In genomic region chr5:168746126-168746892, GRCh38 we compare ENCODE assay signal across 8 cellular contexts.
A peak's percentile ranks its signal among the peaks of the same experiment; 100 is the strongest.
DNase-seq lines count a peak whose midpoint lies in the region; ATAC-seq, FAIRE-seq and TF ChIP-seq lines count a peak whose summit lies in the region.
"Not testable (repeated sequence)": the region's sequence is repeated elsewhere in the genome, so short reads cannot be mapped to it uniquely, and the experiment has no call there.

No MANE protein-coding gene starts in this region.

- H3K4me3 Mint-ChIP-seq in T-helper 1 cell treated with Interleukin-12 subunit alpha and Interleukin-12 subunit beta and Interleukin-4 antibody, amounts not matched to agents 30 μg/mL and 1 μg/mL, for 36 hours; activated CD8-positive, alpha-beta T cell treated with anti-CD3 and anti-CD28 coated beads, Interleukin-2, amount 10 ng/mL, durations not matched to agents 7 days and 5 days; activated T-helper 1 cell treated with anti-CD3 and anti-CD28 coated beads, Interleukin-12 subunit alpha, Interleukin-12 subunit beta, Interleukin-2, Interleukin-4 antibody, amounts not matched to agents 30 ng/mL and 10 ng/mL and 1 ng/mL, durations not matched to agents 14 hours and 24 hours and 36 hours; astrocyte (ENCODE audit: unreplicated experiment); natural killer cell: not testable (repeated sequence)

- H3K36me3 ChIP-seq in astrocyte (ENCODE audit: insufficient read depth, low read length): not testable (repeated sequence)

- H3K27ac Mint-ChIP-seq in T-helper 1 cell treated with Interleukin-12 subunit alpha and Interleukin-12 subunit beta and Interleukin-4 antibody, amounts not matched to agents 30 μg/mL and 1 μg/mL, for 36 hours: peak overlapping the region; percentile 36
- H3K27ac Mint-ChIP-seq in activated CD8-positive, alpha-beta T cell treated with anti-CD3 and anti-CD28 coated beads, Interleukin-2, amount 10 ng/mL, durations not matched to agents 7 days and 5 days: peak overlapping the region; percentile 79
- H3K27ac Mint-ChIP-seq in activated T-helper 1 cell treated with anti-CD3 and anti-CD28 coated beads, Interleukin-12 subunit alpha, Interleukin-12 subunit beta, Interleukin-2, Interleukin-4 antibody, amounts not matched to agents 30 ng/mL and 10 ng/mL and 1 ng/mL, durations not matched to agents 14 hours and 24 hours and 36 hours: peak overlapping the region; percentile 15
- peak overlapping the region; percentile 41 for H3K27ac Mint-ChIP-seq in astrocyte (ENCODE audit: unreplicated experiment)
- H3K27ac Mint-ChIP-seq in natural killer cell: peak overlapping the region; percentile 72 to 84

- H3K27me3 ChIP-seq in astrocyte (ENCODE audit: insufficient read depth, low read length): not testable (repeated sequence)

- not testable (repeated sequence) for H3K79me2 ChIP-seq in astrocyte (ENCODE audit: insufficient read depth, low read length)

- POLR2A ChIA-PET in activated CD8-positive, alpha-beta T cell treated with anti-CD3 and anti-CD28 coated beads, Interleukin-2, amount 10 ng/mL, durations not matched to agents 7 days and 5 days (lab: Charles Lee): not testable (repeated sequence)

- H3K27ac ChIP-seq in astrocyte (ENCODE audit: low read depth, low read length): not testable (repeated sequence)

- CTCF ChIA-PET in activated CD8-positive, alpha-beta T cell treated with anti-CD3 and anti-CD28 coated beads, Interleukin-2, amount 10 ng/mL, durations not matched to agents 7 days and 5 days (lab: Charles Lee): not testable (repeated sequence)

- intact Hi-C loops in activated T-helper 1 cell treated with anti-CD3 and anti-CD28 coated beads, Interleukin-12 subunit alpha, Interleukin-12 subunit beta, Interleukin-2, Interleukin-4 antibody, amounts not matched to agents 30 ng/mL and 10 ng/mL and 1 ng/mL, durations not matched to agents 14 hours and 24 hours and 36 hours (cut with micrococcal nuclease): loop anchor here (5.0 to 10.0 kb wide), 2 partner anchors 46 to 108 kb away; no protein-coding TSS in a partner anchor
- intact Hi-C loops in natural killer cell (cut with micrococcal nuclease): not testable (repeated sequence)

- TF ChIP-seq POLR2A in GM12891 (IDR thresholded peaks at IDR 0.05; ENCODE audit: low read depth, low read length); erythroblast (IDR thresholded peaks at IDR 0.05; ENCODE audit: low read length): not testable (repeated sequence)

- not testable (repeated sequence) for H3K4me1 ChIP-seq in astrocyte (ENCODE audit: insufficient read depth, low read length)

- not testable (repeated sequence) for TF ChIP-seq CTCF in astrocyte (IDR thresholded peaks at IDR 0.05; ENCODE audit: insufficient read depth, low read depth, low read length); natural killer cell (IDR thresholded peaks at IDR 0.05)

- not testable (repeated sequence) for H3K9me3 ChIP-seq in astrocyte (ENCODE audit: insufficient read depth, low read depth, low read length)

- H3K9ac ChIP-seq in astrocyte (ENCODE audit: low read length): not testable (repeated sequence)

- H3K4me2 ChIP-seq in astrocyte (ENCODE audit: low read length): not testable (repeated sequence)

- FAIRE-seq in GM12891 (lab: Jason Lieb, UNC): peak; percentile 81
- FAIRE-seq in astrocyte (lab: Jason Lieb, UNC): not testable (repeated sequence)

- not testable (repeated sequence) for H2AFZ ChIP-seq in astrocyte (ENCODE audit: low read depth, low read length)

- H3K36me3 Mint-ChIP-seq in T-helper 1 cell treated with Interleukin-12 subunit alpha and Interleukin-12 subunit beta and Interleukin-4 antibody, amounts not matched to agents 30 μg/mL and 1 μg/mL, for 36 hours (ENCODE audit: low read depth); activated CD8-positive, alpha-beta T cell treated with anti-CD3 and anti-CD28 coated beads, Interleukin-2, amount 10 ng/mL, durations not matched to agents 7 days and 5 days (ENCODE audit: low read depth); activated T-helper 1 cell treated with anti-CD3 and anti-CD28 coated beads, Interleukin-12 subunit alpha, Interleukin-12 subunit beta, Interleukin-2, Interleukin-4 antibody, amounts not matched to agents 30 ng/mL and 10 ng/mL and 1 ng/mL, durations not matched to agents 14 hours and 24 hours and 36 hours (ENCODE audit: low read depth); natural killer cell: not testable (repeated sequence)
- H3K36me3 Mint-ChIP-seq in astrocyte (ENCODE audit: low read depth, unreplicated experiment): peaks cover 25% of the 10 kb centered on the region

- H3K27me3 Mint-ChIP-seq in T-helper 1 cell treated with Interleukin-12 subunit alpha and Interleukin-12 subunit beta and Interleukin-4 antibody, amounts not matched to agents 30 μg/mL and 1 μg/mL, for 36 hours (ENCODE audit: low read depth); activated CD8-positive, alpha-beta T cell treated with anti-CD3 and anti-CD28 coated beads, Interleukin-2, amount 10 ng/mL, durations not matched to agents 7 days and 5 days (ENCODE audit: low read depth); activated T-helper 1 cell treated with anti-CD3 and anti-CD28 coated beads, Interleukin-12 subunit alpha, Interleukin-12 subunit beta, Interleukin-2, Interleukin-4 antibody, amounts not matched to agents 30 ng/mL and 10 ng/mL and 1 ng/mL, durations not matched to agents 14 hours and 24 hours and 36 hours (ENCODE audit: insufficient read depth); natural killer cell (ENCODE audit: low read depth in 2 of 2): not testable (repeated sequence)
- H3K27me3 Mint-ChIP-seq in astrocyte (ENCODE audit: low read depth, unreplicated experiment): peaks cover 13% of the 10 kb centered on the region

- H3K4me1 Mint-ChIP-seq in T-helper 1 cell treated with Interleukin-12 subunit alpha and Interleukin-12 subunit beta and Interleukin-4 antibody, amounts not matched to agents 30 μg/mL and 1 μg/mL, for 36 hours (ENCODE audit: low read depth); activated CD8-positive, alpha-beta T cell treated with anti-CD3 and anti-CD28 coated beads, Interleukin-2, amount 10 ng/mL, durations not matched to agents 7 days and 5 days (ENCODE audit: low read depth); activated T-helper 1 cell treated with anti-CD3 and anti-CD28 coated beads, Interleukin-12 subunit alpha, Interleukin-12 subunit beta, Interleukin-2, Interleukin-4 antibody, amounts not matched to agents 30 ng/mL and 10 ng/mL and 1 ng/mL, durations not matched to agents 14 hours and 24 hours and 36 hours (ENCODE audit: low read depth); astrocyte (ENCODE audit: low read depth, unreplicated experiment): not testable (repeated sequence)
- H3K4me1 Mint-ChIP-seq in natural killer cell: peaks cover 16 to 27% of the 10 kb centered on the region in 2 donors

- DNase-seq in GM12891 (ENCODE audit: insufficient read length, low spot score); activated CD8-positive, alpha-beta T cell treated with anti-CD3 and anti-CD28 coated beads, Interleukin-2, amount 10 ng/mL, durations not matched to agents 7 days and 5 days; activated T-helper 1 cell treated with anti-CD3 and anti-CD28 coated beads, Interleukin-12 subunit alpha, Interleukin-12 subunit beta, Interleukin-2, Interleukin-4 antibody, amounts not matched to agents 30 ng/mL and 10 ng/mL and 1 ng/mL, durations not matched to agents 14 hours and 24 hours and 36 hours (ENCODE audit: low spot score); astrocyte (ENCODE audit: low read depth); natural killer cell: not testable (repeated sequence)
- DNase-seq in erythroblast (lab: John Stamatoyannopoulos, UW) (peak; percentile 4 to 25), ureter (ENCODE audit: low spot score) (peak; percentile 27)

- not testable (repeated sequence) for H3K4me3 ChIP-seq in astrocyte (ENCODE audit: insufficient read depth, low read depth, low read length)

- peaks cover 15% of the 10 kb centered on the region for H3K9me3 Mint-ChIP-seq in T-helper 1 cell treated with Interleukin-12 subunit alpha and Interleukin-12 subunit beta and Interleukin-4 antibody, amounts not matched to agents 30 μg/mL and 1 μg/mL, for 36 hours
- not testable (repeated sequence) for H3K9me3 Mint-ChIP-seq in activated CD8-positive, alpha-beta T cell treated with anti-CD3 and anti-CD28 coated beads, Interleukin-2, amount 10 ng/mL, durations not matched to agents 7 days and 5 days (ENCODE audit: insufficient read depth); activated T-helper 1 cell treated with anti-CD3 and anti-CD28 coated beads, Interleukin-12 subunit alpha, Interleukin-12 subunit beta, Interleukin-2, Interleukin-4 antibody, amounts not matched to agents 30 ng/mL and 10 ng/mL and 1 ng/mL, durations not matched to agents 14 hours and 24 hours and 36 hours; natural killer cell
- peaks cover 12% of the 10 kb centered on the region for H3K9me3 Mint-ChIP-seq in astrocyte (ENCODE audit: unreplicated experiment)

- not testable (repeated sequence) for ATAC-seq in activated CD8-positive, alpha-beta T cell treated with anti-CD3 and anti-CD28 coated beads, Interleukin-2, amount 10 ng/mL, durations not matched to agents 7 days and 5 days
- ATAC-seq in natural killer cell: peak; percentile 12 to 33 (median 24)

- not testable (repeated sequence) for H4K20me1 ChIP-seq in astrocyte (ENCODE audit: insufficient read depth, low read length)

Comparison
In these comparisons a context has a peak if more than half of its experiments do, and no peak if none do; other contexts are left out.
1. H3K27ac Mint-ChIP-seq: peak in every context shown above with its lines; median percentile 79 in activated CD8-positive, alpha-beta T cell treated with anti-CD3 and anti-CD28 coated beads, Interleukin-2, amount 10 ng/mL, durations not matched to agents 7 days and 5 days; 78 in natural killer cell; 41 in astrocyte; 36 in T-helper 1 cell treated with Interleukin-12 subunit alpha and Interleukin-12 subunit beta and Interleukin-4 antibody, amounts not matched to agents 30 μg/mL and 1 μg/mL, for 36 hours; 15 in activated T-helper 1 cell treated with anti-CD3 and anti-CD28 coated beads, Interleukin-12 subunit alpha, Interleukin-12 subunit beta, Interleukin-2, Interleukin-4 antibody, amounts not matched to agents 30 ng/mL and 10 ng/mL and 1 ng/mL, durations not matched to agents 14 hours and 24 hours and 36 hours.